8 cellular contexts compared by ENCODE assay signal in genomic region chr3:185253645-185254410, GRCh38. TPM values are rescaled to one million over a fixed set of nuclear protein-coding genes. Genes with fewer than 3 reads are reported as not detected.
A peak's percentile ranks its signal among the peaks of the same experiment; 100 is the strongest.
DNase-seq lines count a peak whose midpoint lies in the region; ATAC-seq, FAIRE-seq and TF ChIP-seq lines count a peak whose summit lies in the region.

Gene EHHADH (minus strand): TSS chr3:185254049. CDS start chr3:185254022, 27 bp downstream.

- peak; percentile 66 for TF ChIP-seq POLR2A in H54 (IDR thresholded peaks at IDR 0.05; ENCODE audit: low read depth, low read length)

- H3K27ac Mint-ChIP-seq in chondrocyte (ENCODE audit: unreplicated experiment): peak within 1 kb of the TSS; percentile 57

- no peak for TF ChIP-seq CTCF in chondrocyte (IDR thresholded peaks at IDR 0.05)

- peaks cover 8% of the 10 kb centered on the region for H3K4me1 Mint-ChIP-seq in chondrocyte (ENCODE audit: low read depth)

- peaks cover 8% of the 10 kb centered on the region for H3K9me3 Mint-ChIP-seq in chondrocyte (ENCODE audit: low read depth)

- peaks cover 2% of the 10 kb centered on the region for H3K36me3 Mint-ChIP-seq in chondrocyte (ENCODE audit: low read depth)

- no peaks in the 10 kb centered on the region for H3K27me3 Mint-ChIP-seq in chondrocyte (ENCODE audit: low read depth)

- peak; percentile 50 for DNase-seq in DMS153 (lab: John Stamatoyannopoulos, UW)
- DNase-seq in H54 (ENCODE audit: insufficient read length, low spot score): peak; percentile 62
- DNase-seq in NCI-H2029 (lab: John Stamatoyannopoulos, UW): peak; percentile 21
- no peak for DNase-seq in chondrocyte (ENCODE audit: low spot score)
- DNase-seq in kidney glomerular epithelial cell (lab: John Stamatoyannopoulos, UW): peak; percentile 56
- peak; percentile 7 to 47 (median 30) for DNase-seq in stimulated activated CD4-positive, alpha-beta T cell treated with anti-CD3 and anti-CD28 coated beads, Interleukin-1b, Interleukin-23, amount 100 ng/mL, for 24 hours (ENCODE audit: low read depth in 4 of 4, low spot score in 1 of 4)

- ATAC-seq in activated CD4-positive, CD25-positive, alpha-beta regulatory T cell treated with anti-CD3 and anti-CD28 coated beads, Interleukin-2, amount 50 U/mL, for 24 hours: peak; percentile 78 to 87
- no peak for ATAC-seq in GM18517 (IDR thresholded peaks at IDR 0.05; ENCODE audit: unreplicated experiment)

- H3K4me3 Mint-ChIP-seq in chondrocyte (ENCODE audit: unreplicated experiment): peak within 1 kb of the TSS; percentile 72

- peak; percentile 20 for FAIRE-seq in H54 (lab: Jason Lieb, UNC)

RNA-seq across cellular contexts. Expression of gene EHHADH, which starts in this region (rescaled TPM):
- total RNA-seq in chondrocyte: 0.70 to 4.9 TPM (median 3.5 TPM) in 3 replicates
